8 cellular contexts compared by ENCODE assay signal in the genomic region with DNA sequence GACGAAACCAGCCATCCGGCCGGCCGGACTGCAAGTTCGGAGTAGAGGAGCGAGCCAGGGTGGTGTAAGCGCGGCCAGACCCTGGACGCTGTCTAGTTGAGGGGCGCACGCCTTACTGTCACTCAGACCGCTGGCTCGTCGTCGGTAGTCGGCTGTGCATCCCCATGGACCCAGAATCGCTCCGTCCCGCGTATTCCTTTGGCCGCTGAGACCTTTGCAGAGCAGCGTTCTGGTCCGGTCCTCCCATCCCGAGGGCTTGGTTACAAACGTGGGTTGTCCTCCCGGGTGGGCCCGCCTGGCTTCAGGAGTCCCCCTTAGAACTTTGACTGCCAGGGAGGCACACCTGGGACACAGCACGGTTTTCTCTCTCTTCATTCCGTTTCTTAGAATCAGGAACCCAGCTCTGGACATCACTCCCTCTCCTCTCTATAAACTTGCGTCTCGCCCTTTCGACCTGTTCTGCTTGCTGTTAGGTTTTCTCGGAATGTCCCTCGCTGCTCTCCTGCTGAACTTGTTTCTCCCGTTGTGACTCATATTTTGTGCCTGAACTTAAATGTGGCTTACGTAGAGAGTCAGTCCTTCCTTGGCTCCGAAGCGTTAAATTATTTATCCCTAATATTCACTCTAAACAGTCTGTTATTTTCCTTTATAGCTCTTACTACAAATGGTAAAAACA. TPM values are rescaled to one million over a fixed set of nuclear protein-coding genes. Genes with fewer than 3 reads are reported as not detected.
DNase-seq lines count a peak whose midpoint lies in the region; ATAC-seq and TF ChIP-seq lines count a peak whose summit lies in the region.

No MANE protein-coding gene starts in this region.

- H2BK15ac ChIP-seq in neuronal stem cell (ENCODE audit: low read length): peak overlapping the region; percentile 53

- peak overlapping the region; percentile 78 for H3K4me3 Mint-ChIP-seq in WTC11

- H3K9ac ChIP-seq in neuronal stem cell (ENCODE audit: low read depth, low read length, poor library complexity): peak overlapping the region; percentile 95

- H2BK120ac ChIP-seq in neuronal stem cell (ENCODE audit: low read depth, low read length): peak overlapping the region; percentile 37

- TF ChIP-seq CTCF in WTC11 (IDR thresholded peaks at IDR 0.05) (no peak), fibroblast of mammary gland (conservative IDR thresholded peaks at IDR 0.05; ENCODE audit: control insufficient read depth, insufficient read depth, low read depth, low read length) (no peak)

- H2BK12ac ChIP-seq in neuronal stem cell (ENCODE audit: low read length): no peak overlapping the region

- peaks cover 0 to 2% (median 0%) of the 10 kb centered on the region in 3 experiments for H3K27me3 ChIP-seq in neuronal stem cell (ENCODE audit: control insufficient read depth in 3 of 3, insufficient read depth in 3 of 3, low read depth in 1 of 3, low read length in 3 of 3)

- H3K4me3 ChIP-seq in fibroblast of mammary gland (ENCODE audit: control insufficient read depth, low read depth, low read length): peak overlapping the region; percentile 90
- H3K4me3 ChIP-seq in neuronal stem cell (ENCODE audit: low read length in 2 of 2): peak overlapping the region; percentile 90 to 96

- H3K9me3 Mint-ChIP-seq in WTC11: no peaks in the 10 kb centered on the region

- H3K23ac ChIP-seq in neuronal stem cell (ENCODE audit: low read depth, low read length, poor library complexity): peak overlapping the region; percentile 87

- no peak overlapping the region for H3K27ac ChIP-seq in neuronal stem cell (replicated peaks; ENCODE audit: low read length)

- H3K36me3 Mint-ChIP-seq in WTC11: peaks cover 19% of the 10 kb centered on the region

- CTCF ChIA-PET in WTC11 (lab: Charles Lee): interaction anchor here (0.5 to 2.8 kb wide), 8 partner anchors 11 to 759 kb away, joined by 3 to 12 read pairs (median 4); no protein-coding TSS in a partner anchor

- H2AK5ac ChIP-seq in neuronal stem cell (ENCODE audit: low read depth, low read length): peak overlapping the region; percentile 64

- H2BK5ac ChIP-seq in neuronal stem cell (ENCODE audit: low read length): peak overlapping the region; percentile 7

- DNase-seq in Caki2 (ENCODE audit: low read depth) (peak; percentile 6), WTC11 (ENCODE audit: low spot score) (no peak), fibroblast of mammary gland (ENCODE audit: low read depth) (peak; percentile 76), neuronal stem cell (ENCODE audit: low spot score) (no peak), GF-D8 (lab: John Stamatoyannopoulos, UW) (no peak)
- no peak for DNase-seq in effector CD8-positive, alpha-beta T cell (lab: John Stamatoyannopoulos, UW)

- in situ Hi-C loops in Caki2 (cut with HindIII; ENCODE audit: low pct_unique_long_range_greater_than_20kb, low sequenced_read_pairs): no loop called here

- peak overlapping the region; percentile 40 for H4K91ac ChIP-seq in neuronal stem cell (ENCODE audit: low read depth, low read length, poor library complexity)

- H3K36me3 ChIP-seq in neuronal stem cell (replicated peaks in 1 of 2; ENCODE audit: control insufficient read depth in 2 of 2, insufficient read depth in 2 of 2, low read length in 2 of 2): peaks cover 2 to 23% of the 10 kb centered on the region in 2 donors

- peaks cover 5 to 7% of the 10 kb centered on the region in 2 donors for H3K4me1 ChIP-seq in neuronal stem cell (ENCODE audit: control insufficient read depth in 2 of 2, insufficient read depth in 1 of 2, low read depth in 1 of 2, low read length in 2 of 2)

- no peak overlapping the region for H3K27ac Mint-ChIP-seq in WTC11

- no peaks in the 10 kb centered on the region for H3K79me1 ChIP-seq in neuronal stem cell (ENCODE audit: low read depth, low read length)

- H3K9me3 ChIP-seq in neuronal stem cell (replicated peaks in 1 of 2; ENCODE audit: control insufficient read depth in 2 of 2, insufficient read depth in 1 of 2, low read depth in 1 of 2, low read length in 2 of 2): no peaks in the 10 kb centered on the region

- peak; percentile 63 for ATAC-seq in GM19395 (IDR thresholded peaks at IDR 0.05; ENCODE audit: unreplicated experiment)
- peak; percentile 57 for ATAC-seq in HG03354 (IDR thresholded peaks at IDR 0.05; ENCODE audit: poor library complexity, severe bottlenecking, unreplicated experiment)
- peak; percentile 57 for ATAC-seq in WTC11

- no CpG with 5 or more reads among the region's 38 CpGs for WGBS in neuronal stem cell (ENCODE audit: extremely low coverage in 2 of 2, insufficient read length in 2 of 2, insufficient replicate concordance in 1 of 2), 2 donors

- H2AFZ ChIP-seq in neuronal stem cell (ENCODE audit: low read length): peak overlapping the region; percentile 98

- H3K4me2 ChIP-seq in neuronal stem cell (ENCODE audit: insufficient read depth, low read length, poor library complexity, severe bottlenecking): peak overlapping the region; percentile 97

- POLR2A ChIA-PET in WTC11 (lab: Charles Lee): interaction anchor here (1.3 kb wide), 1 partner anchor 25 kb away, joined by 5 read pairs; no protein-coding TSS in a partner anchor

- no peak overlapping the region for H4K8ac ChIP-seq in neuronal stem cell (ENCODE audit: low read depth, low read length)

- H3K14ac ChIP-seq in neuronal stem cell (ENCODE audit: low read length): no peak overlapping the region

- peak overlapping the region; percentile 76 for H3K18ac ChIP-seq in neuronal stem cell (ENCODE audit: low read length)

- H3K4ac ChIP-seq in neuronal stem cell (ENCODE audit: low read length): no peak overlapping the region

- peaks cover 13% of the 10 kb centered on the region for H3K27me3 Mint-ChIP-seq in WTC11 (ENCODE audit: low read depth)

- peaks cover 20% of the 10 kb centered on the region for H3K4me1 Mint-ChIP-seq in WTC11

TF ChIP-seq in WTC11, 78 proteins besides CTCF, POLR2A, EP300 and RAD21 (continues in another document):
- TF ChIP-seq FOXP1 (CRISPR knock-in tag; IDR thresholded peaks at IDR 0.05; ENCODE audit: borderline replicate concordance) (no peak), TCF7 (CRISPR knock-in tag; IDR thresholded peaks at IDR 0.05; ENCODE audit: low read depth) (no peak), KAT7 (CRISPR knock-in tag; IDR thresholded peaks at IDR 0.05; ENCODE audit: borderline replicate concordance) (no peak), ZNF263 (CRISPR knock-in tag; IDR thresholded peaks at IDR 0.05; ENCODE audit: low read depth) (no peak), MYBL2 (CRISPR knock-in tag; IDR thresholded peaks at IDR 0.05) (0 out of 2 replicates have a peak, but pooled peaks have one; percentile 3), NR1H2 (CRISPR knock-in tag; IDR thresholded peaks at IDR 0.05) (no peak), ZBTB21 (CRISPR knock-in tag; IDR thresholded peaks at IDR 0.05; ENCODE audit: borderline replicate concordance) (no peak), NR2C2 (CRISPR knock-in tag; IDR thresholded peaks at IDR 0.05) (no peak), ETV6 (CRISPR knock-in tag; IDR thresholded peaks at IDR 0.05) (no peak), MLX (CRISPR knock-in tag; IDR thresholded peaks at IDR 0.05) (no peak; the same call in 1 of the 2 replicates), GABPB1 (CRISPR knock-in tag; IDR thresholded peaks at IDR 0.05) (peak; percentile 5; the same call in 1 of the 2 replicates)
- TF ChIP-seq, protein P1, sequence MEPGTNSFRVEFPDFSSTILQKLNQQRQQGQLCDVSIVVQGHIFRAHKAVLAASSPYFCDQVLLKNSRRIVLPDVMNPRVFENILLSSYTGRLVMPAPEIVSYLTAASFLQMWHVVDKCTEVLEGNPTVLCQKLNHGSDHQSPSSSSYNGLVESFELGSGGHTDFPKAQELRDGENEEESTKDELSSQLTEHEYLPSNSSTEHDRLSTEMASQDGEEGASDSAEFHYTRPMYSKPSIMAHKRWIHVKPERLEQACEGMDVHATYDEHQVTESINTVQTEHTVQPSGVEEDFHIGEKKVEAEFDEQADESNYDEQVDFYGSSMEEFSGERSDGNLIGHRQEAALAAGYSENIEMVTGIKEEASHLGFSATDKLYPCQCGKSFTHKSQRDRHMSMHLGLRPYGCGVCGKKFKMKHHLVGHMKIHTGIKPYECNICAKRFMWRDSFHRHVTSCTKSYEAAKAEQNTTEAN (CRISPR knock-in tag; IDR thresholded peaks at IDR 0.05): no peak
- TF ChIP-seq, protein P2, sequence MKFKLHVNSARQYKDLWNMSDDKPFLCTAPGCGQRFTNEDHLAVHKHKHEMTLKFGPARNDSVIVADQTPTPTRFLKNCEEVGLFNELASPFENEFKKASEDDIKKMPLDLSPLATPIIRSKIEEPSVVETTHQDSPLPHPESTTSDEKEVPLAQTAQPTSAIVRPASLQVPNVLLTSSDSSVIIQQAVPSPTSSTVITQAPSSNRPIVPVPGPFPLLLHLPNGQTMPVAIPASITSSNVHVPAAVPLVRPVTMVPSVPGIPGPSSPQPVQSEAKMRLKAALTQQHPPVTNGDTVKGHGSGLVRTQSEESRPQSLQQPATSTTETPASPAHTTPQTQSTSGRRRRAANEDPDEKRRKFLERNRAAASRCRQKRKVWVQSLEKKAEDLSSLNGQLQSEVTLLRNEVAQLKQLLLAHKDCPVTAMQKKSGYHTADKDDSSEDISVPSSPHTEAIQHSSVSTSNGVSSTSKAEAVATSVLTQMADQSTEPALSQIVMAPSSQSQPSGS (CRISPR knock-in tag; IDR thresholded peaks at IDR 0.05; ENCODE audit: borderline replicate concordance, low read depth): no peak
- TF ChIP-seq, protein P3, sequence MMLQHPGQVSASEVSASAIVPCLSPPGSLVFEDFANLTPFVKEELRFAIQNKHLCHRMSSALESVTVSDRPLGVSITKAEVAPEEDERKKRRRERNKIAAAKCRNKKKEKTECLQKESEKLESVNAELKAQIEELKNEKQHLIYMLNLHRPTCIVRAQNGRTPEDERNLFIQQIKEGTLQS (CRISPR knock-in tag; conservative IDR thresholded peaks at IDR 0.05): 0 out of 2 replicates have a peak, but pooled peaks have one; percentile 2

RNA-seq across cellular contexts. Expression of gene PGM2, which starts 0.7 kb away (rescaled TPM):
- 19.7 and 24.8 TPM in 2 replicates for total RNA-seq in Caki2 (2014; rRNA removed; shearing (Covaris generic); ENCODE audit: low replicate concordance)
- total RNA-seq in WTC11 (2021): 28.5 to 31.4 TPM (median 30.1 TPM) in 3 replicates
- polyA plus RNA-seq in neuronal stem cell (2013, experiment 1 of 2): 8.1 TPM
- 8.5 TPM for polyA plus RNA-seq in neuronal stem cell (2013, experiment 2 of 2)

Comparison
In these comparisons a context has a peak if more than half of its experiments do, and no peak if none do; other contexts are left out.
1. DNase-seq: peak in Caki2 (single experiment) and fibroblast of mammary gland (single experiment); none in WTC11 (single experiment), neuronal stem cell (single experiment), GF-D8 (single experiment) and effector CD8-positive, alpha-beta T cell (single experiment).
2. Peak in every context shown above with its lines, with median percentiles within 50 percentile points of each other: ATAC-seq.